In genomic region chr9:125428060-125428481, GRCh38 we compare ENCODE assay signal across 8 cellular contexts.
DNase-seq lines count a peak whose midpoint lies in the region; TF ChIP-seq lines count a peak whose summit lies in the region.

No MANE protein-coding gene starts in this region.

- 92% methylated on average over 6 of the region's 6 CpGs; no CpG with 5 or more reads in 1 of the 2 experiments for WGBS in endodermal cell (ENCODE audit: insufficient coverage in 1 of 2, insufficient read length in 1 of 2), 2 experiments

- no peak overlapping the region for H3K27ac ChIP-seq in endodermal cell (ENCODE audit: low read depth, low read length)

- peak; percentile 80 for TF ChIP-seq CTCF in endodermal cell (conservative IDR thresholded peaks at IDR 0.05)

- H3K4me3 Mint-ChIP-seq in endodermal cell: no peak overlapping the region

- H3K4me1 ChIP-seq in endodermal cell (ENCODE audit: control insufficient read depth, insufficient read depth, low read length): no peaks in the 10 kb centered on the region

- H3K36me3 ChIP-seq in endodermal cell (ENCODE audit: control insufficient read depth, insufficient read depth, low read length): no peaks in the 10 kb centered on the region

- H3K27ac Mint-ChIP-seq in endodermal cell: no peak overlapping the region

- no peaks in the 10 kb centered on the region for H3K27me3 ChIP-seq in endodermal cell (ENCODE audit: control insufficient read depth, insufficient read depth, low read length, poor library complexity, severe bottlenecking)

- H3K36me3 Mint-ChIP-seq in endodermal cell (ENCODE audit: low read depth): no peaks in the 10 kb centered on the region

- no peaks in the 10 kb centered on the region for H3K9me3 ChIP-seq in endodermal cell (ENCODE audit: control insufficient read depth, low read length)

- no peaks in the 10 kb centered on the region for H3K9me3 Mint-ChIP-seq in endodermal cell

- H3K4me1 Mint-ChIP-seq in endodermal cell: no peaks in the 10 kb centered on the region

- DNase-seq in activated T-cell treated with anti-CD3 and anti-CD28 coated beads for 48 hours (ENCODE audit: low read depth) (peak; percentile 34), NCI-H2029 (lab: John Stamatoyannopoulos, UW) (peak; percentile 67), endodermal cell (peak; percentile 81), NCI-H446 (lab: John Stamatoyannopoulos, UW) (no peak), DMS153 treated with DMSO at 0.1 percent for 48 hours (lab: John Stamatoyannopoulos, UW; ENCODE audit: unreplicated experiment) (no peak), amygdala (lab: John Stamatoyannopoulos, UW) (no peak)
- DNase-seq in activated T-cell treated with anti-CD3 and anti-CD28 coated beads, Interleukin-2, amount 50 U/mL, for 1 hour: no peak
- peak; percentile 29 for DNase-seq in stimulated activated CD4-positive, alpha-beta T cell treated with anti-CD3 and anti-CD28 coated beads, Interleukin-4, amount 100 ng/mL, for 1 hour

- H3K4me3 ChIP-seq in endodermal cell (ENCODE audit: low read length): no peak overlapping the region

- no peaks in the 10 kb centered on the region for H3K27me3 Mint-ChIP-seq in endodermal cell (ENCODE audit: insufficient read depth)

- no peak overlapping the region for H3K9ac ChIP-seq in endodermal cell (ENCODE audit: extremely low read depth, low read length, poor library complexity, severe bottlenecking)

Comparison
In these comparisons a context has a peak if more than half of its experiments do, and no peak if none do; other contexts are left out.
1. DNase-seq: peak in activated T-cell treated with anti-CD3 and anti-CD28 coated beads for 48 hours (single experiment), NCI-H2029 (single experiment), endodermal cell (single experiment) and stimulated activated CD4-positive, alpha-beta T cell treated with anti-CD3 and anti-CD28 coated beads, Interleukin-4, amount 100 ng/mL, for 1 hour (single experiment); none in activated T-cell treated with anti-CD3 and anti-CD28 coated beads, Interleukin-2, amount 50 U/mL, for 1 hour (single experiment), NCI-H446 (0 of 2), DMS153 treated with DMSO at 0.1 percent for 48 hours (single experiment) and amygdala (0 of 56).